ENCODE assay signal across 24 cellular contexts in genomic region chr4:94722270-94722669, GRCh38. TPM values are rescaled to one million over a fixed set of nuclear protein-coding genes. Genes with fewer than 3 reads are reported as not detected.
A peak's percentile ranks its signal among the peaks of the same experiment; 100 is the strongest.
DNase-seq lines count a peak whose midpoint lies in the region; ATAC-seq and TF ChIP-seq lines count a peak whose summit lies in the region.
"Had no signal": no experiment of that assay in that cellular context is flagged by ENCODE, and none has a peak within 500 bp of the region (broad histone marks: within the 10 kb centered on the region; RNA-seq: fewer than 3 reads in every experiment).

No MANE protein-coding gene starts in this region.

- H2AK5ac ChIP-seq in neuronal stem cell (ENCODE audit: low read depth, low read length) = no peak overlapping the region

- H4K91ac ChIP-seq in neuronal stem cell (ENCODE audit: low read depth, low read length, poor library complexity) = no peak overlapping the region

- H4K20me1 ChIP-seq in DND-41 (ENCODE audit: insufficient read depth, low read length) (no peaks in the 10 kb centered on the region), OCI-LY3 (ENCODE audit: insufficient read depth, low read length) (no peaks in the 10 kb centered on the region)

- H3K4me3 ChIP-seq in DND-41 (ENCODE audit: low read depth in 1 of 2, low read length in 2 of 2) (no peak overlapping the region), H7 (ENCODE audit: insufficient read depth, low read depth, low read length) (no peak overlapping the region), OCI-LY3 (ENCODE audit: low read length) (no peak overlapping the region), neuronal stem cell (ENCODE audit: low read length in 2 of 2) (no peak overlapping the region), psoas muscle (no peak overlapping the region), suprapubic skin (no peak overlapping the region)
- H3K4me3 ChIP-seq: Peyer's patch had no signal

- H2BK15ac ChIP-seq in neuronal stem cell (ENCODE audit: low read length) = no peak overlapping the region

- peak overlapping the region; percentile 32 for H3K9ac ChIP-seq in DND-41 (ENCODE audit: low read depth, low read length)
- H3K9ac ChIP-seq in OCI-LY3 (ENCODE audit: low read length) = no peak overlapping the region
- H3K9ac ChIP-seq in neuronal stem cell (ENCODE audit: low read depth, low read length, poor library complexity) = no peak overlapping the region
- H3K9ac ChIP-seq: SK-N-SH had no signal

- peaks cover 5% of the 10 kb centered on the region for H3K27me3 Mint-ChIP-seq in type B pancreatic cell

- CTCF ChIA-PET in RWPE1 (lab: Yijun Ruan, JAX) = no interaction called here

- peaks cover 6% of the 10 kb centered on the region for H3K4me1 Mint-ChIP-seq in type B pancreatic cell (ENCODE audit: unreplicated experiment)
- H3K4me1 Mint-ChIP-seq: T-helper 17 cell had no signal

- H3K4me3 Mint-ChIP-seq in type B pancreatic cell = no peak overlapping the region
- H3K4me3 Mint-ChIP-seq: CD8-positive, alpha-beta T cell; IgD-negative memory B cell; T-helper 17 cell had no signal

- H3K18ac ChIP-seq in neuronal stem cell (ENCODE audit: low read length) = no peak overlapping the region

- H2BK120ac ChIP-seq in neuronal stem cell (ENCODE audit: low read depth, low read length) = no peak overlapping the region

- H2BK12ac ChIP-seq in neuronal stem cell (ENCODE audit: low read length) = no peak overlapping the region

- H2AFZ ChIP-seq in DND-41 (ENCODE audit: low read depth, low read length) (peak overlapping the region; percentile 42; the same call in 1 of the 2 replicates), OCI-LY3 (ENCODE audit: low read depth, low read length) (no peak overlapping the region), neuronal stem cell (ENCODE audit: low read length) (peak overlapping the region; percentile 42)

- no peaks in the 10 kb centered on the region for H3K79me1 ChIP-seq in neuronal stem cell (ENCODE audit: low read depth, low read length)

- H3K9me3 ChIP-seq in DND-41 (ENCODE audit: insufficient read depth, low read length, severe bottlenecking) = no peaks in the 10 kb centered on the region
- no peaks in the 10 kb centered on the region for H3K9me3 ChIP-seq in OCI-LY3 (ENCODE audit: insufficient read depth, low read length)
- no peaks in the 10 kb centered on the region for H3K9me3 ChIP-seq in neuronal stem cell (replicated peaks in 1 of 2; ENCODE audit: control insufficient read depth in 2 of 2, insufficient read depth in 1 of 2, low read depth in 1 of 2, low read length in 2 of 2)
- no peaks in the 10 kb centered on the region for H3K9me3 ChIP-seq in psoas muscle
- no peaks in the 10 kb centered on the region for H3K9me3 ChIP-seq in suprapubic skin
- H3K9me3 ChIP-seq: Caco-2, Peyer's patch, SK-N-SH had no signal

- intact Hi-C loops in psoas muscle (cut with DNase I) = no loop called here

- no peaks in the 10 kb centered on the region for H3K9me3 Mint-ChIP-seq in type B pancreatic cell
- H3K9me3 Mint-ChIP-seq: CD8-positive, alpha-beta T cell had no signal

- H3K36me3 ChIP-seq in DND-41 (ENCODE audit: insufficient read depth, low read length) (no peaks in the 10 kb centered on the region), H7 (replicated peaks; ENCODE audit: control insufficient read depth, insufficient read depth, low read length) (no peaks in the 10 kb centered on the region), OCI-LY3 (replicated peaks; ENCODE audit: low read depth, low read length) (no peaks in the 10 kb centered on the region), neuronal stem cell (replicated peaks in 1 of 2; ENCODE audit: control insufficient read depth in 2 of 2, insufficient read depth in 2 of 2, low read length in 2 of 2) (no peaks in the 10 kb centered on the region), psoas muscle (ENCODE audit: insufficient read depth in 1 of 2, low read depth in 1 of 2) (no peaks in the 10 kb centered on the region), suprapubic skin (no peaks in the 10 kb centered on the region)
- H3K36me3 ChIP-seq: Peyer's patch had no signal

- DNase-seq in DND-41 = peak; percentile 77
- peak; percentile 17 for DNase-seq in H7
- no peak for DNase-seq in neuronal stem cell (ENCODE audit: low spot score)
- DNase-seq in psoas muscle = no peak
- DNase-seq in RWPE1 (ENCODE audit: low spot score) = no peak
- no peak for DNase-seq in suprapubic skin (ENCODE audit: low spot score in 2 of 2)
- no peak for DNase-seq in type B pancreatic cell (ENCODE audit: extremely low spot score, unreplicated experiment)
- DNase-seq: AML-193; Caco-2; CD8-positive, alpha-beta T cell; DMS 273 treated with DMSO at 0.1 percent for 48 hours; NCI-H1092 treated with DMSO at 0.1 percent for 48 hours; NCI-H146; NCI-H1930; NCI-H446 treated with DMSO at 0.1 percent for 48 hours; NCI-H526; NCI-H82; Peyer's patch; SK-N-SH; T-helper 17 cell had no signal

- H3K4me1 ChIP-seq in DND-41 (ENCODE audit: insufficient read depth, low read length) (peaks cover 28% of the 10 kb centered on the region), OCI-LY3 (ENCODE audit: low read length) (peaks cover 9% of the 10 kb centered on the region), neuronal stem cell (ENCODE audit: control insufficient read depth in 2 of 2, insufficient read depth in 1 of 2, low read depth in 1 of 2, low read length in 2 of 2) (peaks cover 0 to 7% of the 10 kb centered on the region in 2 donors), psoas muscle (no peaks in the 10 kb centered on the region), suprapubic skin (no peaks in the 10 kb centered on the region)
- H3K4me1 ChIP-seq: Caco-2, Peyer's patch had no signal

- H3K14ac ChIP-seq in neuronal stem cell (ENCODE audit: low read length) = no peak overlapping the region

- no peak overlapping the region for H3K23ac ChIP-seq in neuronal stem cell (ENCODE audit: low read depth, low read length, poor library complexity)

- no CpG with 5 or more reads among the region's 2 CpGs for WGBS in neuronal stem cell (ENCODE audit: extremely low coverage in 2 of 2, insufficient read length in 2 of 2, insufficient replicate concordance in 1 of 2), 2 donors
- WGBS in psoas muscle, 3 donors = 90 to 95% (median 94%) methylated on average over 2 of the region's 2 CpGs
- 84% methylated on average over 2 of the region's 2 CpGs for WGBS in suprapubic skin

- no peak overlapping the region for H3K27ac Mint-ChIP-seq in type B pancreatic cell
- H3K27ac Mint-ChIP-seq: CD8-positive, alpha-beta T cell; IgD-negative memory B cell; T-helper 17 cell had no signal

- no peaks in the 10 kb centered on the region for H3K27me3 ChIP-seq in DND-41 (ENCODE audit: insufficient read depth, low read length, poor library complexity)
- H3K27me3 ChIP-seq in H7 (ENCODE audit: control insufficient read depth, insufficient read depth, low read length) = no peaks in the 10 kb centered on the region
- H3K27me3 ChIP-seq in OCI-LY3 (ENCODE audit: low read depth, low read length) = peaks cover 19% of the 10 kb centered on the region
- no peaks in the 10 kb centered on the region for H3K27me3 ChIP-seq in neuronal stem cell (ENCODE audit: control insufficient read depth in 3 of 3, insufficient read depth in 3 of 3, low read depth in 1 of 3, low read length in 3 of 3)
- no peaks in the 10 kb centered on the region for H3K27me3 ChIP-seq in psoas muscle (ENCODE audit: insufficient read depth in 3 of 3, low read length in 2 of 3)
- no peaks in the 10 kb centered on the region for H3K27me3 ChIP-seq in suprapubic skin
- H3K27me3 ChIP-seq: Peyer's patch had no signal

- H3K36me3 Mint-ChIP-seq in type B pancreatic cell = no peaks in the 10 kb centered on the region
- H3K36me3 Mint-ChIP-seq: CD8-positive, alpha-beta T cell; IgD-negative memory B cell had no signal

- H4K8ac ChIP-seq in neuronal stem cell (ENCODE audit: low read depth, low read length) = no peak overlapping the region

- POLR2A ChIA-PET in RWPE1 (lab: Yijun Ruan, JAX; ENCODE audit: low non-redundant PET) = no interaction called here

- no peak overlapping the region for H2BK5ac ChIP-seq in neuronal stem cell (ENCODE audit: low read length)

- H3K27ac ChIP-seq in DND-41 (ENCODE audit: low read length) = peak overlapping the region; percentile 63
- no peak overlapping the region for H3K27ac ChIP-seq in OCI-LY3 (ENCODE audit: low read length)
- H3K27ac ChIP-seq in neuronal stem cell (replicated peaks; ENCODE audit: low read length) = no peak overlapping the region
- no peak overlapping the region for H3K27ac ChIP-seq in psoas muscle
- no peak overlapping the region for H3K27ac ChIP-seq in RWPE1
- no peak overlapping the region for H3K27ac ChIP-seq in suprapubic skin
- H3K27ac ChIP-seq: C4-2B, Peyer's patch had no signal

- TF ChIP-seq POLR2A in suprapubic skin (IDR thresholded peaks at IDR 0.05) = no peak

- TF ChIP-seq EP300 in suprapubic skin (IDR thresholded peaks at IDR 0.05) = no peak

- TF ChIP-seq CTCF in DND-41 (IDR thresholded peaks at IDR 0.05; ENCODE audit: borderline replicate concordance, extremely low read depth, low read length, poor library complexity, severe bottlenecking) (peak; percentile 39), OCI-LY3 (IDR thresholded peaks at IDR 0.05; ENCODE audit: low read depth, low read length) (no peak), psoas muscle (IDR thresholded peaks at IDR 0.05) (no peak), RWPE1 (conservative IDR thresholded peaks at IDR 0.05; ENCODE audit: low read depth) (no peak), suprapubic skin (IDR thresholded peaks at IDR 0.05) (no peak), type B pancreatic cell (conservative IDR thresholded peaks at IDR 0.05) (no peak)

- no peak overlapping the region for H3K4ac ChIP-seq in neuronal stem cell (ENCODE audit: low read length)

- H3K79me2 ChIP-seq in DND-41 (ENCODE audit: insufficient read depth, low read length) (no peaks in the 10 kb centered on the region), OCI-LY3 (ENCODE audit: low read length) (no peaks in the 10 kb centered on the region)

- peak; percentile 93 for ATAC-seq in DND-41 (ENCODE audit: insufficient read depth, low read depth)
- ATAC-seq in psoas muscle = no peak
- ATAC-seq: CD8-positive, alpha-beta T cell; HCT116; T-helper 17 cell had no signal

- H3K4me2 ChIP-seq in DND-41 (ENCODE audit: insufficient read depth, low read length) = peak overlapping the region; percentile 59
- peak overlapping the region; percentile 12; the same call in 1 of the 2 replicates for H3K4me2 ChIP-seq in OCI-LY3 (ENCODE audit: low read length)
- no peak overlapping the region for H3K4me2 ChIP-seq in neuronal stem cell (ENCODE audit: insufficient read depth, low read length, poor library complexity, severe bottlenecking)
- H3K4me2 ChIP-seq: SK-N-SH had no signal

RNA-seq across cellular contexts. Expression of gene BMPR1B, which starts 35.5 kb away (rescaled TPM):
- total RNA-seq in H7 (2014; rRNA removed; shearing (Covaris generic)) = 0.33 and 0.42 TPM in 2 replicates
- polyA plus RNA-seq in neuronal stem cell (2013, experiment 1 of 2) = 2.4 TPM
- polyA plus RNA-seq in neuronal stem cell (2013, experiment 2 of 2) = 2.5 TPM
- total RNA-seq in psoas muscle = 10 to 100 TPM in 1 of 4 donors, 1 to 10 TPM in 3; 1.0 to 13.0 (median 8.1) TPM
- polyA plus RNA-seq in psoas muscle = under 1 TPM; 0.26 to 0.77 (median 0.58) TPM
- total RNA-seq in suprapubic skin = 1 to 10 TPM in 2 of 4 donors, under 1 TPM in 2; 0.38 to 1.2 (median 0.75) TPM
- total RNA-seq in type B pancreatic cell (ENCODE audit: low replicate concordance) = 2.4 and 9.3 TPM in 2 replicates
- total RNA-seq: CD8-positive, alpha-beta T cell; Peyer's patch; T-helper 17 cell had no signal
- polyA plus RNA-seq: IgD-negative memory B cell had no signal

Comparison
In these comparisons a context has a peak if more than half of its experiments do, and no peak if none do; other contexts are left out.
1. DNase-seq: peak in DND-41 (single experiment) and H7 (single experiment); none in neuronal stem cell (single experiment), psoas muscle (0 of 2), RWPE1 (single experiment), suprapubic skin (0 of 2) and type B pancreatic cell (single experiment).